11 cellular contexts compared by ENCODE assay signal in the genomic region with DNA sequence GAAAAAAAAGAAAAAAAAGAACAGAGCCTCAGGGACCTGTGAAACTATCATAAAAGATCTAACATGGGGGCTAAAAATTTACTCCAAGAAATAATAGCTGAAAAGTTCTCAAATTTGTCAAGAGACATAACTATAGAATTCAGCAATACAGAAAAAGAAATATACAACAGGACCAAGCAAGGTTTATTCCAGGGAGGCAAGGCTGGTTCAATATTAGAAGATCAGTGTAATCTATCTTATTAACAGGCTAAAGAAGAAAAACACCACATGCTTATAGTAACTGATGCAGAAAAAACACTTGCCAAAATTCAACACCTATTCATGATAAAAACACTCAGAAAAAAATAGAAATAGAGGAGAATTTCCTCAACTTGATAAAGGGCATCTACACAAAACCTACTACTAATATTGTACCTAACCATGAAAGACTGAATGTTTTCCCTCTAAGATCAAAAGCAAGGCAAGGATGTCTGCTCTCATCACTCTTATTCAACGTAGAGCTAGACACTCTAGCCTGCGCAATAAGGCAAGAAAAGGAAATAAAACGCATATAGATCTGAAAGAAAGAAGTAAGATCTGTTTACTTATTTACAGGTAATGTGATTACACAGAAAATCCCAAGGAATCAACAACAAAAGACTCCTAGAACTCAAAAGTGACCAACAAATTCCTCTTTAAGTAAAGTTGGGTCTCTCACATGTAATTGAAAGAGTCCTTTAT. TPM values are rescaled to one million over a fixed set of nuclear protein-coding genes. Genes with fewer than 3 reads are reported as not detected.
DNase-seq lines count a peak whose midpoint lies in the region; ATAC-seq and TF ChIP-seq lines count a peak whose summit lies in the region.
"Had no signal": no experiment of that assay in that cellular context is flagged by ENCODE, and none has a peak within 500 bp of the region (broad histone marks: within the 10 kb centered on the region; RNA-seq: fewer than 3 reads in every experiment).

No MANE protein-coding gene starts in this region.

- no peaks in the 10 kb centered on the region for H3K27me3 ChIP-seq in trophoblast cell (ENCODE audit: insufficient read depth, low read length)

- no peak overlapping the region for H2BK12ac ChIP-seq in trophoblast cell (ENCODE audit: low read length)

- H3K4me3 ChIP-seq in trophoblast cell (ENCODE audit: low read depth, low read length), result no peak overlapping the region

- peak overlapping the region; percentile 84 for H3K4me3 Mint-ChIP-seq in activated naive CD4-positive, alpha-beta T cell treated with anti-CD3 and anti-CD28 coated beads, Interleukin-2, amount 10 ng/mL, durations not matched to agents 7 days and 5 days
- peak overlapping the region; percentile 80 for H3K4me3 Mint-ChIP-seq in activated CD8-positive, alpha-beta T cell treated with anti-CD3 and anti-CD28 coated beads, Interleukin-2, amount 10 ng/mL, durations not matched to agents 7 days and 5 days
- H3K4me3 Mint-ChIP-seq in memory B cell (peak overlapping the region; percentile 86), type B pancreatic cell (peak overlapping the region; percentile 92)

- no peak overlapping the region for H2BK120ac ChIP-seq in trophoblast cell (ENCODE audit: insufficient read depth, low read length, poor library complexity)

- H3K4me2 ChIP-seq in trophoblast cell (ENCODE audit: low read length), result no peak overlapping the region

- H2AFZ ChIP-seq in trophoblast cell (ENCODE audit: insufficient read depth, low read length, poor library complexity), result no peak overlapping the region

- peaks cover 30% of the 10 kb centered on the region for H3K4me1 Mint-ChIP-seq in activated naive CD4-positive, alpha-beta T cell treated with anti-CD3 and anti-CD28 coated beads, Interleukin-2, amount 10 ng/mL, durations not matched to agents 7 days and 5 days
- H3K4me1 Mint-ChIP-seq in activated CD8-positive, alpha-beta T cell treated with anti-CD3 and anti-CD28 coated beads, Interleukin-2, amount 10 ng/mL, durations not matched to agents 7 days and 5 days (ENCODE audit: low read depth), result peaks cover 23% of the 10 kb centered on the region
- peaks cover 10% of the 10 kb centered on the region for H3K4me1 Mint-ChIP-seq in memory B cell
- peaks cover 8% of the 10 kb centered on the region for H3K4me1 Mint-ChIP-seq in type B pancreatic cell (ENCODE audit: unreplicated experiment)

- H2BK5ac ChIP-seq in trophoblast cell (ENCODE audit: low read depth, low read length, poor library complexity), result no peak overlapping the region

- no peak overlapping the region for H3K4ac ChIP-seq in trophoblast cell (ENCODE audit: low read depth, low read length)

- no peaks in the 10 kb centered on the region for H3K79me1 ChIP-seq in trophoblast cell (ENCODE audit: low read length)

- no peak overlapping the region for H3K23ac ChIP-seq in trophoblast cell (ENCODE audit: low read length)

- peaks cover 19% of the 10 kb centered on the region for H3K9me3 Mint-ChIP-seq in activated naive CD4-positive, alpha-beta T cell treated with anti-CD3 and anti-CD28 coated beads, Interleukin-2, amount 10 ng/mL, durations not matched to agents 7 days and 5 days
- no peaks in the 10 kb centered on the region for H3K9me3 Mint-ChIP-seq in activated CD8-positive, alpha-beta T cell treated with anti-CD3 and anti-CD28 coated beads, Interleukin-2, amount 10 ng/mL, durations not matched to agents 7 days and 5 days (ENCODE audit: insufficient read depth)
- H3K9me3 Mint-ChIP-seq in memory B cell (peaks cover 2% of the 10 kb centered on the region), type B pancreatic cell (no peaks in the 10 kb centered on the region)

- no peaks in the 10 kb centered on the region for H3K27me3 Mint-ChIP-seq in activated naive CD4-positive, alpha-beta T cell treated with anti-CD3 and anti-CD28 coated beads, Interleukin-2, amount 10 ng/mL, durations not matched to agents 7 days and 5 days
- H3K27me3 Mint-ChIP-seq in activated CD8-positive, alpha-beta T cell treated with anti-CD3 and anti-CD28 coated beads, Interleukin-2, amount 10 ng/mL, durations not matched to agents 7 days and 5 days (ENCODE audit: low read depth), result no peaks in the 10 kb centered on the region
- H3K27me3 Mint-ChIP-seq in memory B cell (no peaks in the 10 kb centered on the region), type B pancreatic cell (no peaks in the 10 kb centered on the region)

- WGBS in trophoblast cell (ENCODE audit: extremely low coverage, insufficient coverage, insufficient read length), result no CpG with 5 or more reads among the region's 3 CpGs

- no peak overlapping the region for H2AK5ac ChIP-seq in trophoblast cell (ENCODE audit: low read length)

- H4K91ac ChIP-seq in trophoblast cell (ENCODE audit: low read depth, low read length), result no peak overlapping the region

- CTCF ChIA-PET in activated naive CD4-positive, alpha-beta T cell treated with anti-CD3 and anti-CD28 coated beads, Interleukin-2, amount 10 ng/mL, durations not matched to agents 7 days and 5 days (lab: Charles Lee), result interaction anchor here (0.6 kb wide), 1 partner anchor 37 kb away, joined by 3 read pairs; no protein-coding TSS in a partner anchor
- CTCF ChIA-PET in activated CD8-positive, alpha-beta T cell treated with anti-CD3 and anti-CD28 coated beads, Interleukin-2, amount 10 ng/mL, durations not matched to agents 7 days and 5 days (lab: Charles Lee), result interaction anchor here (4.4 kb wide), 1 partner anchor 13 kb away, joined by 35 read pairs; no protein-coding TSS in a partner anchor

- no peak overlapping the region for H3K27ac ChIP-seq in trophoblast cell (ENCODE audit: low read depth, low read length)
- H3K27ac ChIP-seq: WERI-Rb-1 had no signal

- peaks cover 21% of the 10 kb centered on the region for H3K36me3 Mint-ChIP-seq in activated naive CD4-positive, alpha-beta T cell treated with anti-CD3 and anti-CD28 coated beads, Interleukin-2, amount 10 ng/mL, durations not matched to agents 7 days and 5 days
- peaks cover 14% of the 10 kb centered on the region for H3K36me3 Mint-ChIP-seq in activated CD8-positive, alpha-beta T cell treated with anti-CD3 and anti-CD28 coated beads, Interleukin-2, amount 10 ng/mL, durations not matched to agents 7 days and 5 days (ENCODE audit: low read depth)
- peaks cover 12% of the 10 kb centered on the region for H3K36me3 Mint-ChIP-seq in memory B cell
- H3K36me3 Mint-ChIP-seq in type B pancreatic cell, result no peaks in the 10 kb centered on the region

- intact Hi-C loops in left colon (cut with DNase I, micrococcal nuclease), result no loop called here

- H4K8ac ChIP-seq in trophoblast cell (ENCODE audit: low read depth, low read length), result no peak overlapping the region

- POLR2A ChIA-PET in activated CD8-positive, alpha-beta T cell treated with anti-CD3 and anti-CD28 coated beads, Interleukin-2, amount 10 ng/mL, durations not matched to agents 7 days and 5 days (lab: Charles Lee), result interaction anchor here (3.0 kb wide), 1 partner anchor 22 kb away, joined by 19 read pairs; a partner anchor contains a TSS

- no peak overlapping the region for H3K14ac ChIP-seq in trophoblast cell (ENCODE audit: low read length)

- H4K12ac ChIP-seq in trophoblast cell (ENCODE audit: low read depth, low read length), result no peak overlapping the region

- H3K27ac Mint-ChIP-seq in activated naive CD4-positive, alpha-beta T cell treated with anti-CD3 and anti-CD28 coated beads, Interleukin-2, amount 10 ng/mL, durations not matched to agents 7 days and 5 days, result peak overlapping the region; percentile 92
- H3K27ac Mint-ChIP-seq in activated CD8-positive, alpha-beta T cell treated with anti-CD3 and anti-CD28 coated beads, Interleukin-2, amount 10 ng/mL, durations not matched to agents 7 days and 5 days, result peak overlapping the region; percentile 88
- H3K27ac Mint-ChIP-seq in memory B cell (peak overlapping the region; percentile 76), type B pancreatic cell (peak overlapping the region; percentile 87)

- no peak overlapping the region for H3K18ac ChIP-seq in trophoblast cell (ENCODE audit: low read length)

- no peak for ATAC-seq in activated CD8-positive, alpha-beta T cell treated with anti-CD3 and anti-CD28 coated beads, Interleukin-2, amount 10 ng/mL, durations not matched to agents 7 days and 5 days
- ATAC-seq in memory B cell (ENCODE audit: low read depth), result no peak
- ATAC-seq in GM21526 (IDR thresholded peaks at IDR 0.05; ENCODE audit: low FRiP score, unreplicated experiment), result no peak
- no peak for ATAC-seq in left colon

- peaks cover 0 to 3% of the 10 kb centered on the region in 2 experiments for H3K4me1 ChIP-seq in trophoblast cell (ENCODE audit: control insufficient read depth in 1 of 2, insufficient read depth in 2 of 2, low read length in 2 of 2)

- no peak for TF ChIP-seq CTCF in type B pancreatic cell (conservative IDR thresholded peaks at IDR 0.05)

- DNase-seq in activated naive CD4-positive, alpha-beta T cell treated with anti-CD3 and anti-CD28 coated beads, Interleukin-2, amount 10 ng/mL, durations not matched to agents 7 days and 5 days, result no peak
- DNase-seq in activated naive CD4-positive, alpha-beta T cell treated with Interleukin-2 at 50 U/mL for 16 hours, result no peak
- no peak for DNase-seq in activated CD8-positive, alpha-beta T cell treated with anti-CD3 and anti-CD28 coated beads, Interleukin-2, amount 10 ng/mL, durations not matched to agents 7 days and 5 days
- DNase-seq in memory B cell (ENCODE audit: low spot score in 2 of 2), result no peak
- no peak for DNase-seq in type B pancreatic cell (ENCODE audit: extremely low spot score, unreplicated experiment)
- no peak for DNase-seq in left colon
- DNase-seq in trophoblast cell, result no peak
- DNase-seq: NCI-H187, NCI-H748 treated with DMSO at 0.1 percent for 48 hours, WERI-Rb-1 had no signal

- H3K9me3 ChIP-seq in trophoblast cell (ENCODE audit: insufficient read depth, low read depth, low read length), result no peaks in the 10 kb centered on the region

- no peak overlapping the region for H3K9ac ChIP-seq in trophoblast cell (ENCODE audit: low read length)

- H3K79me2 ChIP-seq in trophoblast cell (ENCODE audit: control insufficient read depth, insufficient read depth, low read length, poor library complexity), result no peaks in the 10 kb centered on the region

- no peaks in the 10 kb centered on the region for H3K36me3 ChIP-seq in trophoblast cell (ENCODE audit: control insufficient read depth in 1 of 2, insufficient read depth in 2 of 2, low read length in 2 of 2)
- H3K36me3 ChIP-seq: WERI-Rb-1 had no signal

RNA-seq across cellular contexts. Expression of a gene that starts 1.2 kb away (rescaled TPM):
- total RNA-seq in activated CD8-positive, alpha-beta T cell treated with anti-CD3 and anti-CD28 coated beads, Interleukin-2, amount 10 ng/mL, durations not matched to agents 7 days and 5 days, result 1 to 10 TPM; 5.1 TPM
- 22.6 and 51.2 TPM in 2 replicates for total RNA-seq in type B pancreatic cell (ENCODE audit: low replicate concordance)
- total RNA-seq in left colon, result 10 to 100 TPM; 40.9 to 48.0 TPM
- 2.4 and 2.8 TPM in 2 replicates for polyA plus RNA-seq in trophoblast cell (2013)

RNA-seq across cellular contexts. Expression of a gene that starts 20.9 kb away (rescaled TPM):
- 10 to 100 TPM; 39.2 to 43.8 TPM for total RNA-seq in activated CD8-positive, alpha-beta T cell treated with anti-CD3 and anti-CD28 coated beads, Interleukin-2, amount 10 ng/mL, durations not matched to agents 7 days and 5 days
- total RNA-seq in type B pancreatic cell (ENCODE audit: low replicate concordance) (38.5 and 39.0 TPM in 2 replicates), left colon (10 to 100 TPM; 28.4 to 30.8 TPM)
- polyA plus RNA-seq in trophoblast cell (2013), result 22.7 and 23.9 TPM in 2 replicates

RNA-seq across cellular contexts. Expression of a gene that starts 43.7 kb away (rescaled TPM):
- total RNA-seq in activated CD8-positive, alpha-beta T cell treated with anti-CD3 and anti-CD28 coated beads, Interleukin-2, amount 10 ng/mL, durations not matched to agents 7 days and 5 days, result 10 to 100 TPM; 15.0 to 15.4 TPM
- total RNA-seq in type B pancreatic cell (ENCODE audit: low replicate concordance) (27.7 and 35.9 TPM in 2 replicates), left colon (10 to 100 TPM; 24.9 to 26.8 TPM)
- polyA plus RNA-seq in trophoblast cell (2013), result 8.9 and 11.0 TPM in 2 replicates

RNA-seq across cellular contexts. Expression of a gene that starts 43.8 kb away (rescaled TPM):
- total RNA-seq in activated CD8-positive, alpha-beta T cell treated with anti-CD3 and anti-CD28 coated beads, Interleukin-2, amount 10 ng/mL, durations not matched to agents 7 days and 5 days, result 10 to 100 TPM; 10.6 to 11.2 TPM
- total RNA-seq in type B pancreatic cell (ENCODE audit: low replicate concordance), result 4.5 and 8.2 TPM in 2 replicates
- 1 to 10 TPM; 3.0 to 4.9 TPM for total RNA-seq in left colon
- 2.0 and 2.6 TPM in 2 replicates for polyA plus RNA-seq in trophoblast cell (2013)
